In genomic region chr15:36251450-36251849, GRCh38 we compare ENCODE assay signal across 1 cellular context.
TF ChIP-seq lines count a peak whose summit lies in the region.

No MANE protein-coding gene starts in this region.

TF ChIP-seq in HepG2, 621 proteins besides CTCF, POLR2A, EP300 and RAD21 (continued from another document):
- TF ChIP-seq KIAA2018 (CRISPR knock-in tag; IDR thresholded peaks at IDR 0.05; ENCODE audit: borderline replicate concordance) = no peak
- no peak for TF ChIP-seq ZKSCAN5 (CRISPR knock-in tag; IDR thresholded peaks at IDR 0.05)
- TF ChIP-seq ZHX2 (IDR thresholded peaks at IDR 0.05; ENCODE audit: low read depth) = no peak
- TF ChIP-seq ZHX2 (CRISPR knock-in tag; IDR thresholded peaks at IDR 0.05; ENCODE audit: borderline replicate concordance) = no peak
- no peak for TF ChIP-seq KDM6A (CRISPR knock-in tag; IDR thresholded peaks at IDR 0.05; ENCODE audit: low read depth)
- no peak for TF ChIP-seq ZFP1 (CRISPR knock-in tag; IDR thresholded peaks at IDR 0.05)
- TF ChIP-seq ZNF556 (CRISPR knock-in tag; IDR thresholded peaks at IDR 0.05; ENCODE audit: borderline replicate concordance) = no peak
- TF ChIP-seq ATF2 (CRISPR knock-in tag; IDR thresholded peaks at IDR 0.05) = no peak
- TF ChIP-seq ZNF33A (CRISPR knock-in tag; IDR thresholded peaks at IDR 0.05; ENCODE audit: borderline replicate concordance) = no peak
- no peak for TF ChIP-seq ZNF549 (CRISPR knock-in tag; IDR thresholded peaks at IDR 0.05)
- no peak for TF ChIP-seq AFF4 (CRISPR knock-in tag; IDR thresholded peaks at IDR 0.05)
